Comparison of ENCODE assay signal across 19 cellular contexts in genomic region chr2:131126436-131126835, GRCh38.
"Had no signal": no experiment of that assay in that cellular context is flagged by ENCODE, and none has a peak within 500 bp of the region (broad histone marks: within the 10 kb centered on the region; RNA-seq: fewer than 3 reads in every experiment).

No MANE protein-coding gene starts in this region.

- H3K27ac ChIP-seq: ascending aorta, left lung, neutrophil, pancreas had no signal

- H3K9me3 Mint-ChIP-seq: activated CD4-positive, alpha-beta T cell treated with anti-CD3 and anti-CD28 coated beads, Interleukin-2, amount 10 ng/mL, durations not matched to agents 7 days and 5 days; activated naive CD8-positive, alpha-beta T cell treated with anti-CD3 and anti-CD28 coated beads, Interleukin-2, amount 50 U/mL, for 24 hours; activated T-cell treated with anti-CD3 and anti-CD28 coated beads, Interleukin-2, amount 50 U/mL, for 24 hours; activated T-helper 2 cell treated with anti-CD3 and anti-CD28 coated beads, Interferon-gamma antibody, Interleukin-2, Interleukin-4, amounts not matched to agents 10 μg/mL and 5 μg/mL and 100 μg/mL, durations not matched to agents 14 hours and 24 hours and 36 hours; type B pancreatic cell had no signal

- ATAC-seq: activated CD4-positive, CD25-positive, alpha-beta regulatory T cell treated with anti-CD3 and anti-CD28 coated beads, Interleukin-2, amount 50 U/mL, for 24 hours; activated CD8-positive, alpha-beta T cell treated with anti-CD3 and anti-CD28 coated beads, Interleukin-2, amount 10 ng/mL, durations not matched to agents 7 days and 5 days; activated naive CD8-positive, alpha-beta T cell treated with anti-CD3 and anti-CD28 coated beads, Interleukin-2, amount 50 U/mL, for 24 hours; esophagus mucosa; left lung; pancreas had no signal

- H3K27me3 ChIP-seq: ascending aorta, left lung, neutrophil, pancreas had no signal

- H3K4me1 ChIP-seq: ascending aorta, left lung, pancreas had no signal

- H3K4me3 Mint-ChIP-seq: activated CD4-positive, alpha-beta T cell treated with anti-CD3 and anti-CD28 coated beads, Interleukin-2, amount 10 ng/mL, durations not matched to agents 7 days and 5 days; activated CD8-positive, alpha-beta T cell treated with anti-CD3 and anti-CD28 coated beads, Interleukin-2, amount 10 ng/mL, durations not matched to agents 7 days and 5 days; activated naive CD4-positive, alpha-beta T cell treated with anti-CD3 and anti-CD28 coated beads for 36 hours; activated naive CD8-positive, alpha-beta T cell treated with anti-CD3 and anti-CD28 coated beads, Interleukin-2, amount 50 U/mL, for 24 hours; activated T-cell treated with anti-CD3 and anti-CD28 coated beads, Interleukin-2, amount 50 U/mL, for 24 hours; naive B cell; type B pancreatic cell had no signal

- H3K27me3 Mint-ChIP-seq: activated CD4-positive, alpha-beta T cell treated with anti-CD3 and anti-CD28 coated beads, Interleukin-2, amount 10 ng/mL, durations not matched to agents 7 days and 5 days; activated naive CD8-positive, alpha-beta T cell treated with anti-CD3 and anti-CD28 coated beads, Interleukin-2, amount 50 U/mL, for 24 hours; activated T-cell treated with anti-CD3 and anti-CD28 coated beads, Interleukin-2, amount 50 U/mL, for 24 hours; naive B cell; type B pancreatic cell had no signal

- DNase-seq: activated CD4-positive, alpha-beta T cell treated with anti-CD3 and anti-CD28 coated beads, Interleukin-2, amount 10 ng/mL, durations not matched to agents 7 days and 5 days; activated CD8-positive, alpha-beta T cell treated with anti-CD3 and anti-CD28 coated beads, Interleukin-2, amount 10 ng/mL, durations not matched to agents 7 days and 5 days; activated naive CD4-positive, alpha-beta T cell treated with anti-CD3 and anti-CD28 coated beads for 36 hours; activated naive CD8-positive, alpha-beta T cell treated with anti-CD3 and anti-CD28 coated beads, Interleukin-2, amount 50 U/mL, for 24 hours; activated T-cell treated with anti-CD3 and anti-CD28 coated beads, Interleukin-2, amount 50 U/mL, for 24 hours; cortex of kidney; effector CD4-positive, alpha-beta T cell; left lung; naive B cell; pancreas; stimulated activated CD4-positive, alpha-beta T cell treated with anti-CD3 and anti-CD28 coated beads, Interleukin-12 subunit alpha, Interleukin-12 subunit beta, amount 100 ng/mL, for 4 hours; stimulated activated CD4-positive, alpha-beta T cell treated with anti-CD3 and anti-CD28 coated beads, Interleukin-2, amount 100 ng/mL, for 24 hours; stimulated activated naive CD4-positive, alpha-beta T cell treated with Interleukin-2 at 50 U/mL for 16 hours had no signal

- H3K27ac Mint-ChIP-seq: activated CD4-positive, alpha-beta T cell treated with anti-CD3 and anti-CD28 coated beads, Interleukin-2, amount 10 ng/mL, durations not matched to agents 7 days and 5 days; activated CD8-positive, alpha-beta T cell treated with anti-CD3 and anti-CD28 coated beads, Interleukin-2, amount 10 ng/mL, durations not matched to agents 7 days and 5 days; activated naive CD4-positive, alpha-beta T cell treated with anti-CD3 and anti-CD28 coated beads for 36 hours; activated naive CD8-positive, alpha-beta T cell treated with anti-CD3 and anti-CD28 coated beads, Interleukin-2, amount 50 U/mL, for 24 hours; activated T-cell treated with anti-CD3 and anti-CD28 coated beads, Interleukin-2, amount 50 U/mL, for 24 hours; activated T-helper 2 cell treated with anti-CD3 and anti-CD28 coated beads, Interferon-gamma antibody, Interleukin-2, Interleukin-4, amounts not matched to agents 10 μg/mL and 5 μg/mL and 100 μg/mL, durations not matched to agents 14 hours and 24 hours and 36 hours; type B pancreatic cell had no signal

- H3K4me3 ChIP-seq: ascending aorta, left lung, pancreas had no signal

- H3K9me3 ChIP-seq: ascending aorta, left lung, neutrophil, pancreas had no signal

- H3K4me1 Mint-ChIP-seq: activated CD4-positive, alpha-beta T cell treated with anti-CD3 and anti-CD28 coated beads, Interleukin-2, amount 10 ng/mL, durations not matched to agents 7 days and 5 days; activated naive CD8-positive, alpha-beta T cell treated with anti-CD3 and anti-CD28 coated beads, Interleukin-2, amount 50 U/mL, for 24 hours had no signal
